9 cellular contexts compared by ENCODE assay signal in the genomic region with DNA sequence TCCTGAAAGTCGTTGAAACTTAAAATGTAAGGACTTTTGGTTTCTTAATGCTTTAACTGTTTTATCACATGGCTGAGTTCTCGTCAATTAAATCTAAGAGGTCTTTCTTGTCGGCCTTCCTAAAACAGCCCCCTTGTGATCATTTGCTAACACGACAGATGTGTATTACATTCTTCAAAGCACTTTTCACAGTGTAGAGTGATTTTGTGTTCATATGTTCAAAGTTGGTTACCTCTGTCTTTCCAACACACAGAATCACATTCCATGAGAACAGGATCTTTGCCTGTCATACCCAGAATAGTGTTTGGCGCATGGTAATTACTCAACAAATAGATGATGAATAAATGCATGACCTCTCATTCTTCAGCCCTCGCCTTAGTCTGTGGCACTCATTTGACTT. TPM values are rescaled to one million over a fixed set of nuclear protein-coding genes. Genes with fewer than 3 reads are reported as not detected.
A peak's percentile ranks its signal among the peaks of the same experiment; 100 is the strongest.
DNase-seq lines count a peak whose midpoint lies in the region; ATAC-seq, FAIRE-seq and TF ChIP-seq lines count a peak whose summit lies in the region.
"Had no signal": no experiment of that assay in that cellular context is flagged by ENCODE, and none has a peak within 500 bp of the region (broad histone marks: within the 10 kb centered on the region; RNA-seq: fewer than 3 reads in every experiment).

No MANE protein-coding gene starts in this region.

- H3K4me3 Mint-ChIP-seq in CD8-positive, alpha-beta memory T cell, result no peak overlapping the region
- H3K4me3 Mint-ChIP-seq in neural crest cell, result no peak overlapping the region
- H3K4me3 Mint-ChIP-seq: brain had no signal

- H3K4me1 ChIP-seq in CD8-positive, alpha-beta memory T cell (ENCODE audit: insufficient read depth, low read length), result peaks cover 25% of the 10 kb centered on the region

- no peak for FAIRE-seq in H54 (lab: Jason Lieb, UNC)

- peaks cover 20 to 32% (median 32%) of the 10 kb centered on the region in 3 donors for H3K4me1 Mint-ChIP-seq in CD8-positive, alpha-beta memory T cell
- H3K4me1 Mint-ChIP-seq in neural crest cell, result peaks cover 13% of the 10 kb centered on the region

- H3K27me3 ChIP-seq in CD8-positive, alpha-beta memory T cell (ENCODE audit: insufficient read depth, low read length, poor library complexity, severe bottlenecking), result no peaks in the 10 kb centered on the region

- no peaks in the 10 kb centered on the region for H3K9me3 ChIP-seq in CD8-positive, alpha-beta memory T cell (ENCODE audit: low read length)

- TF ChIP-seq POLR2A in H54 (IDR thresholded peaks at IDR 0.05; ENCODE audit: low read depth, low read length), result no peak

- no peak for DNase-seq in CD8-positive, alpha-beta memory T cell
- peak; percentile 52 for DNase-seq in LHCN-M2 (ENCODE audit: low read depth)
- DNase-seq in dermis blood vessel endothelial cell, result peak; percentile 59
- no peak for DNase-seq in neural crest cell (ENCODE audit: low read depth, low spot score)
- no peak for DNase-seq in H54 (ENCODE audit: insufficient read length, low spot score)
- no peak for DNase-seq in UCSD-AML1 (lab: John Stamatoyannopoulos, UW; ENCODE audit: unreplicated experiment)
- no peak for DNase-seq in iPS-NIHi11 (ENCODE audit: low spot score)

- H3K27me3 Mint-ChIP-seq in CD8-positive, alpha-beta memory T cell, result no peaks in the 10 kb centered on the region
- no peaks in the 10 kb centered on the region for H3K27me3 Mint-ChIP-seq in neural crest cell (ENCODE audit: low read depth)

- POLR2A ChIA-PET in CD8-positive, alpha-beta memory T cell (lab: Charles Lee), result no interaction called here

- H3K4me3 ChIP-seq in CD8-positive, alpha-beta memory T cell (ENCODE audit: low read length), result peak overlapping the region; percentile 94

- peak; percentile 51 for TF ChIP-seq CTCF in neural crest cell (conservative IDR thresholded peaks at IDR 0.05)

- H3K36me3 Mint-ChIP-seq in CD8-positive, alpha-beta memory T cell, result peaks cover 0 to 5% (median 3%) of the 10 kb centered on the region in 3 donors
- no peaks in the 10 kb centered on the region for H3K36me3 Mint-ChIP-seq in neural crest cell (ENCODE audit: low read depth)
- H3K36me3 Mint-ChIP-seq: brain had no signal

- ATAC-seq in HG03520 (IDR thresholded peaks at IDR 0.05; ENCODE audit: unreplicated experiment), result no peak

- no peaks in the 10 kb centered on the region for H3K36me3 ChIP-seq in CD8-positive, alpha-beta memory T cell (ENCODE audit: insufficient read depth, low read length)

- CTCF ChIA-PET in CD8-positive, alpha-beta memory T cell (lab: Charles Lee), result no interaction called here

- H3K9me3 Mint-ChIP-seq in CD8-positive, alpha-beta memory T cell, result no peaks in the 10 kb centered on the region
- no peaks in the 10 kb centered on the region for H3K9me3 Mint-ChIP-seq in neural crest cell
- H3K9me3 Mint-ChIP-seq: brain had no signal

- H3K27ac ChIP-seq in CD8-positive, alpha-beta memory T cell (ENCODE audit: low read depth, low read length), result no peak overlapping the region

- H3K27ac Mint-ChIP-seq in CD8-positive, alpha-beta memory T cell, result no peak overlapping the region
- H3K27ac Mint-ChIP-seq in neural crest cell (ENCODE audit: unreplicated experiment), result no peak overlapping the region
- H3K27ac Mint-ChIP-seq: brain had no signal

RNA-seq across cellular contexts. Expression of gene GTF2F2, which starts 1.1 kb away (rescaled TPM):
- total RNA-seq in CD8-positive, alpha-beta memory T cell, result 10 to 100 TPM; 27.9 to 29.3 TPM
- 10.4 TPM for polyA plus RNA-seq in CD8-positive, alpha-beta memory T cell
- total RNA-seq in LHCN-M2 (2014; rRNA removed) (65.4 and 66.6 TPM in 2 replicates), dermis blood vessel endothelial cell (24.0 and 26.0 TPM in 2 replicates), neural crest cell (25.1 and 27.5 TPM in 2 replicates)
- polyA plus RNA-seq in LHCN-M2 (2012), result 35.3 TPM

Comparison
In these comparisons a context has a peak if more than half of its experiments do, and no peak if none do; other contexts are left out.
1. DNase-seq: peak in LHCN-M2 (single experiment) and dermis blood vessel endothelial cell (single experiment); none in CD8-positive, alpha-beta memory T cell (0 of 5), neural crest cell (single experiment), H54 (single experiment), UCSD-AML1 (single experiment) and iPS-NIHi11 (single experiment).